19 cellular contexts compared by ENCODE assay signal in the genomic region with DNA sequence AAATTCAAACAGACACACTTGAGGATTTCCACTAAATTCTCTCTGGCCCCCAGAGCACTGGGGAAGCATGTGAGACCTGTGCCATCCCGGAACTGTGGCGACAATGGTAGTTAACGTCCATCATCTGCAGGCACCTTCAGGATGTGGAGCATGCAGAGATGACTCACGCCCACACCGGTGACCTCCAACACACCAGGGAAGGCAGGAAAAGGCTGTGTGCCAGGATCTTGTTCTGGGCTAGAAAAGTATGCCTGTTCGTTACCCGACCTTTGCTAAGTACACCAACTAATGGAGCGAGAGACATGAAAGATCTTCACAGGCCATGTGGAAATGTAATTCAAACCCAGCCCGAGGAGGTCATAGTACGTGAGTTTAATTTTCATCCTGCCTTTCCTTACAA.
DNase-seq lines count a peak whose midpoint lies in the region; ATAC-seq and TF ChIP-seq lines count a peak whose summit lies in the region.
"Had no signal": no experiment of that assay in that cellular context is flagged by ENCODE, and none has a peak within 500 bp of the region (broad histone marks: within the 10 kb centered on the region; RNA-seq: fewer than 3 reads in every experiment).

No MANE protein-coding gene starts in this region.

- H3K9me3 Mint-ChIP-seq in activated CD4-positive, alpha-beta memory T cell treated with anti-CD3 and anti-CD28 coated beads, Interleukin-2, amount 10 ng/mL, durations not matched to agents 7 days and 5 days, result no peaks in the 10 kb centered on the region
- H3K9me3 Mint-ChIP-seq: activated naive CD8-positive, alpha-beta T cell treated with anti-CD3 and anti-CD28 coated beads, Interleukin-2, amount 50 U/mL, for 24 hours; activated T-helper 1 cell treated with anti-CD3 and anti-CD28 coated beads, Interleukin-12 subunit alpha, Interleukin-12 subunit beta, Interleukin-2, Interleukin-4 antibody, amounts not matched to agents 30 ng/mL and 10 ng/mL and 1 ng/mL, durations not matched to agents 14 hours and 24 hours and 36 hours; CD8-positive, alpha-beta memory T cell; H9; neural crest cell; stimulated activated naive CD8-positive, alpha-beta T cell treated with anti-CD3 and anti-CD28 coated beads, Interleukin-15, Interleukin-2, amounts not matched to agents 100 ng/mL and 50 ng/mL, for 24 hours had no signal

- peaks cover 16% of the 10 kb centered on the region for H3K4me1 ChIP-seq in testis

- H3K27ac Mint-ChIP-seq in activated CD4-positive, alpha-beta memory T cell treated with anti-CD3 and anti-CD28 coated beads, Interleukin-2, amount 10 ng/mL, durations not matched to agents 7 days and 5 days, result no peak overlapping the region
- H3K27ac Mint-ChIP-seq: activated naive CD8-positive, alpha-beta T cell treated with anti-CD3 and anti-CD28 coated beads, Interleukin-2, amount 50 U/mL, for 24 hours; activated T-helper 1 cell treated with anti-CD3 and anti-CD28 coated beads, Interleukin-12 subunit alpha, Interleukin-12 subunit beta, Interleukin-2, Interleukin-4 antibody, amounts not matched to agents 30 ng/mL and 10 ng/mL and 1 ng/mL, durations not matched to agents 14 hours and 24 hours and 36 hours; CD8-positive, alpha-beta memory T cell; H9; stimulated activated naive CD8-positive, alpha-beta T cell treated with anti-CD3 and anti-CD28 coated beads, Interleukin-15, Interleukin-2, amounts not matched to agents 100 ng/mL and 50 ng/mL, for 24 hours had no signal

- H3K9me3 ChIP-seq in testis, result no peaks in the 10 kb centered on the region

- H3K27ac ChIP-seq in testis, result no peak overlapping the region
- H3K27ac ChIP-seq: WERI-Rb-1 had no signal

- peaks cover 21% of the 10 kb centered on the region for H3K27me3 Mint-ChIP-seq in activated CD4-positive, alpha-beta memory T cell treated with anti-CD3 and anti-CD28 coated beads, Interleukin-2, amount 10 ng/mL, durations not matched to agents 7 days and 5 days

- intact Hi-C loops in testis (cut with DNase I; ENCODE audit: low total_unique reads), result no loop called here

- no peak overlapping the region for H3K4me3 ChIP-seq in testis

- H3K36me3 Mint-ChIP-seq in activated CD4-positive, alpha-beta memory T cell treated with anti-CD3 and anti-CD28 coated beads, Interleukin-2, amount 10 ng/mL, durations not matched to agents 7 days and 5 days (ENCODE audit: low read depth), result no peaks in the 10 kb centered on the region

- no peaks in the 10 kb centered on the region for H3K27me3 ChIP-seq in testis

- no peaks in the 10 kb centered on the region for H3K4me1 Mint-ChIP-seq in activated CD4-positive, alpha-beta memory T cell treated with anti-CD3 and anti-CD28 coated beads, Interleukin-2, amount 10 ng/mL, durations not matched to agents 7 days and 5 days
- H3K4me1 Mint-ChIP-seq: activated naive CD8-positive, alpha-beta T cell treated with anti-CD3 and anti-CD28 coated beads, Interleukin-2, amount 50 U/mL, for 24 hours; CD8-positive, alpha-beta memory T cell had no signal

- no peak overlapping the region for H3K4me3 Mint-ChIP-seq in activated CD4-positive, alpha-beta memory T cell treated with anti-CD3 and anti-CD28 coated beads, Interleukin-2, amount 10 ng/mL, durations not matched to agents 7 days and 5 days
- H3K4me3 Mint-ChIP-seq: activated naive CD8-positive, alpha-beta T cell treated with anti-CD3 and anti-CD28 coated beads, Interleukin-2, amount 50 U/mL, for 24 hours; activated T-helper 1 cell treated with anti-CD3 and anti-CD28 coated beads, Interleukin-12 subunit alpha, Interleukin-12 subunit beta, Interleukin-2, Interleukin-4 antibody, amounts not matched to agents 30 ng/mL and 10 ng/mL and 1 ng/mL, durations not matched to agents 14 hours and 24 hours and 36 hours; CD8-positive, alpha-beta memory T cell; H9; neural crest cell; stimulated activated naive CD8-positive, alpha-beta T cell treated with anti-CD3 and anti-CD28 coated beads, Interleukin-15, Interleukin-2, amounts not matched to agents 100 ng/mL and 50 ng/mL, for 24 hours had no signal

- POLR2A ChIA-PET in activated CD4-positive, alpha-beta memory T cell treated with anti-CD3 and anti-CD28 coated beads, Interleukin-2, amount 10 ng/mL, durations not matched to agents 7 days and 5 days (lab: Charles Lee), result no interaction called here

- TF ChIP-seq CTCF in testis (IDR thresholded peaks at IDR 0.05), result no peak

- 37 to 57% methylated on average over 10 of the region's 10 CpGs for WGBS in testis, 2 donors

- no peak for TF ChIP-seq POLR2A in testis (IDR thresholded peaks at IDR 0.05)

- H3K36me3 ChIP-seq in testis (ENCODE audit: low read depth, missing control alignments), result no peaks in the 10 kb centered on the region
- H3K36me3 ChIP-seq: WERI-Rb-1 had no signal

- peak; percentile 15 for DNase-seq in COLO668 (lab: John Stamatoyannopoulos, UW; ENCODE audit: unreplicated experiment)
- DNase-seq in HK-2 (ENCODE audit: unreplicated experiment), result peak; percentile 48
- DNase-seq in amniotic epithelial cell (ENCODE audit: low read depth), result peak; percentile 25
- peak; percentile 28 for DNase-seq in kidney glomerular epithelial cell (lab: John Stamatoyannopoulos, UW)
- DNase-seq in activated CD4-positive, alpha-beta memory T cell treated with anti-CD3 and anti-CD28 coated beads, Interleukin-2, amount 10 ng/mL, durations not matched to agents 7 days and 5 days, result no peak
- DNase-seq in OCI-M2 (lab: John Stamatoyannopoulos, UW; ENCODE audit: unreplicated experiment), result no peak
- DNase-seq in testis, result no peak
- DNase-seq: activated CD8-positive, alpha-beta memory T cell treated with anti-CD3 and anti-CD28 coated beads for 24 hours; activated naive CD8-positive, alpha-beta T cell treated with anti-CD3 and anti-CD28 coated beads, Interleukin-2, amount 50 U/mL, for 24 hours; CD8-positive, alpha-beta memory T cell; cerebellar nuclear complex; glutamatergic neuron; H9; NCI-H526 treated with DMSO at 0.1 percent for 48 hours; WERI-Rb-1 had no signal

- ATAC-seq in HG02885 (IDR thresholded peaks at IDR 0.05; ENCODE audit: poor library complexity, unreplicated experiment), result no peak
- ATAC-seq: activated naive CD8-positive, alpha-beta T cell treated with anti-CD3 and anti-CD28 coated beads, Interleukin-2, amount 50 U/mL, for 24 hours had no signal

- CTCF ChIA-PET in activated CD4-positive, alpha-beta memory T cell treated with anti-CD3 and anti-CD28 coated beads, Interleukin-2, amount 10 ng/mL, durations not matched to agents 7 days and 5 days (lab: Charles Lee), result no interaction called here

Comparison
In these comparisons a context has a peak if more than half of its experiments do, and no peak if none do; other contexts are left out.
1. DNase-seq: peak in COLO668 (single experiment), HK-2 (single experiment), amniotic epithelial cell (single experiment) and kidney glomerular epithelial cell (single experiment); none in activated CD4-positive, alpha-beta memory T cell treated with anti-CD3 and anti-CD28 coated beads, Interleukin-2, amount 10 ng/mL, durations not matched to agents 7 days and 5 days (single experiment), OCI-M2 (single experiment) and testis (single experiment).